8 cellular contexts compared by ENCODE assay signal in genomic region chr14:56004807-56005579, GRCh38.
DNase-seq lines count a peak whose midpoint lies in the region; ATAC-seq and TF ChIP-seq lines count a peak whose summit lies in the region.

No MANE protein-coding gene starts in this region.

- peaks cover 3% of the 10 kb centered on the region for H3F3A ChIP-seq in smooth muscle cell (ENCODE audit: low read depth)

- TF ChIP-seq CTCF in smooth muscle cell (IDR thresholded peaks at IDR 0.05; ENCODE audit: borderline replicate concordance, insufficient read depth, poor library complexity, severe bottlenecking): no peak

- no peaks in the 10 kb centered on the region for H4K20me1 ChIP-seq in smooth muscle cell (ENCODE audit: low read depth)

- H3K36me3 ChIP-seq in HUES64 (ENCODE audit: insufficient read depth, low read length) (no peaks in the 10 kb centered on the region), smooth muscle cell (ENCODE audit: low read depth) (no peaks in the 10 kb centered on the region)

- no peaks in the 10 kb centered on the region for H3K36me3 Mint-ChIP-seq in activated T-helper 2 cell treated with anti-CD3 and anti-CD28 coated beads, Interferon-gamma antibody, Interleukin-2, Interleukin-4, amounts not matched to agents 10 μg/mL and 5 μg/mL and 100 μg/mL, durations not matched to agents 14 hours and 24 hours and 36 hours (ENCODE audit: low read depth)

- H3K9me3 ChIP-seq in HUES64 (ENCODE audit: insufficient read depth, low read depth, low read length) (peaks cover 10% of the 10 kb centered on the region), right cardiac atrium (ENCODE audit: control insufficient read depth, low read length) (peaks cover 3% of the 10 kb centered on the region), smooth muscle cell (replicated peaks; ENCODE audit: low read depth) (no peaks in the 10 kb centered on the region)

- intact Hi-C loops in activated T-helper 2 cell treated with anti-CD3 and anti-CD28 coated beads, Interferon-gamma antibody, Interleukin-2, Interleukin-4, amounts not matched to agents 10 μg/mL and 5 μg/mL and 100 μg/mL, durations not matched to agents 14 hours and 24 hours and 36 hours (cut with micrococcal nuclease): loop anchor here (5.0 to 10.0 kb wide), 5 partner anchors 110 to 558 kb away; partner anchors contain the start of gene PELI2
- intact Hi-C loops in right cardiac atrium (cut with DNase I): no loop called here

- peaks cover 32% of the 10 kb centered on the region for H3K27me3 Mint-ChIP-seq in activated T-helper 2 cell treated with anti-CD3 and anti-CD28 coated beads, Interferon-gamma antibody, Interleukin-2, Interleukin-4, amounts not matched to agents 10 μg/mL and 5 μg/mL and 100 μg/mL, durations not matched to agents 14 hours and 24 hours and 36 hours (ENCODE audit: low read depth)

- H3K4me1 Mint-ChIP-seq in activated T-helper 2 cell treated with anti-CD3 and anti-CD28 coated beads, Interferon-gamma antibody, Interleukin-2, Interleukin-4, amounts not matched to agents 10 μg/mL and 5 μg/mL and 100 μg/mL, durations not matched to agents 14 hours and 24 hours and 36 hours (ENCODE audit: low read depth): peaks cover 27% of the 10 kb centered on the region

- ATAC-seq in GM21526 (IDR thresholded peaks at IDR 0.05; ENCODE audit: low FRiP score, unreplicated experiment) (peak; percentile 87), right cardiac atrium (peak; percentile 88 to 94), HG02970 (IDR thresholded peaks at IDR 0.05; ENCODE audit: low FRiP score, unreplicated experiment) (no peak)

- H3K79me2 ChIP-seq in smooth muscle cell (ENCODE audit: low read depth): no peaks in the 10 kb centered on the region

- peaks cover 12% of the 10 kb centered on the region for H3K9me3 Mint-ChIP-seq in activated T-helper 2 cell treated with anti-CD3 and anti-CD28 coated beads, Interferon-gamma antibody, Interleukin-2, Interleukin-4, amounts not matched to agents 10 μg/mL and 5 μg/mL and 100 μg/mL, durations not matched to agents 14 hours and 24 hours and 36 hours

- peak overlapping the region; percentile 52 for H3K27ac Mint-ChIP-seq in activated T-helper 2 cell treated with anti-CD3 and anti-CD28 coated beads, Interferon-gamma antibody, Interleukin-2, Interleukin-4, amounts not matched to agents 10 μg/mL and 5 μg/mL and 100 μg/mL, durations not matched to agents 14 hours and 24 hours and 36 hours

- peak overlapping the region; percentile 59; the same call in 1 of the 2 replicates for H3K9ac ChIP-seq in HUES64 (ENCODE audit: low read depth, low read length)
- peak overlapping the region; percentile 98 for H3K9ac ChIP-seq in smooth muscle cell (ENCODE audit: low read depth)

- H3K27me3 ChIP-seq in HUES64 (ENCODE audit: insufficient read depth, low read length): no peaks in the 10 kb centered on the region
- H3K27me3 ChIP-seq in right cardiac atrium (ENCODE audit: control insufficient read depth, insufficient read depth): no peaks in the 10 kb centered on the region
- H3K27me3 ChIP-seq in smooth muscle cell (ENCODE audit: low read depth): no peaks in the 10 kb centered on the region

- H3K4me1 ChIP-seq in HUES64 (ENCODE audit: insufficient read depth, low read length) (peaks cover 24% of the 10 kb centered on the region), right cardiac atrium (ENCODE audit: control insufficient read depth, insufficient read depth, low read length) (peaks cover 5% of the 10 kb centered on the region), smooth muscle cell (ENCODE audit: low read depth) (peaks cover 44% of the 10 kb centered on the region)

- H3K4me2 ChIP-seq in smooth muscle cell: peak overlapping the region; percentile 79

- DNase-seq in EH (ENCODE audit: low read depth): peak; percentile 88
- DNase-seq in activated T-helper 2 cell treated with anti-CD3 and anti-CD28 coated beads, Interferon-gamma antibody, Interleukin-2, Interleukin-4, amounts not matched to agents 10 μg/mL and 5 μg/mL and 100 μg/mL, durations not matched to agents 14 hours and 24 hours and 36 hours (ENCODE audit: low spot score): peak; percentile 20
- DNase-seq in right cardiac atrium: peak; percentile 45 to 76 (median 60)
- peak; percentile 16 for DNase-seq in smooth muscle cell (lab: John Stamatoyannopoulos, UW; ENCODE audit: unreplicated experiment)
- no peak for DNase-seq in NCI-H510A (lab: John Stamatoyannopoulos, UW)

- peak overlapping the region; percentile 28 for H3K4me3 Mint-ChIP-seq in activated T-helper 2 cell treated with anti-CD3 and anti-CD28 coated beads, Interferon-gamma antibody, Interleukin-2, Interleukin-4, amounts not matched to agents 10 μg/mL and 5 μg/mL and 100 μg/mL, durations not matched to agents 14 hours and 24 hours and 36 hours (ENCODE audit: low read depth)

- H3K27ac ChIP-seq in HUES64 (ENCODE audit: low read depth, low read length): peak overlapping the region; percentile 47; the same call in 1 of the 2 replicates
- H3K27ac ChIP-seq in right cardiac atrium (ENCODE audit: low read length): peak overlapping the region; percentile 50
- H3K27ac ChIP-seq in smooth muscle cell (ENCODE audit: low read depth): peak overlapping the region; percentile 99

- H2AFZ ChIP-seq in smooth muscle cell (ENCODE audit: low read depth): no peak overlapping the region

- H3K4me3 ChIP-seq in HUES64 (ENCODE audit: low read length) (no peak overlapping the region), right cardiac atrium (ENCODE audit: low read length) (peak overlapping the region; percentile 34), smooth muscle cell (peak overlapping the region; percentile 35)

- 41% methylated on average over 19 of the region's 19 CpGs for WGBS in HUES64
- 15% methylated on average over 19 of the region's 19 CpGs for WGBS in right cardiac atrium
- 9% methylated on average over 19 of the region's 19 CpGs for WGBS in smooth muscle cell (ENCODE audit: low lambda C conversion rate)

Comparison
In these comparisons a context has a peak if more than half of its experiments do, and no peak if none do; other contexts are left out.
1. H3K27ac ChIP-seq: peak in every context shown above with its lines; median percentile 99 in smooth muscle cell; 50 in right cardiac atrium; 47 in HUES64.